Comparison of ENCODE assay signal across 10 cellular contexts in the genomic region with DNA sequence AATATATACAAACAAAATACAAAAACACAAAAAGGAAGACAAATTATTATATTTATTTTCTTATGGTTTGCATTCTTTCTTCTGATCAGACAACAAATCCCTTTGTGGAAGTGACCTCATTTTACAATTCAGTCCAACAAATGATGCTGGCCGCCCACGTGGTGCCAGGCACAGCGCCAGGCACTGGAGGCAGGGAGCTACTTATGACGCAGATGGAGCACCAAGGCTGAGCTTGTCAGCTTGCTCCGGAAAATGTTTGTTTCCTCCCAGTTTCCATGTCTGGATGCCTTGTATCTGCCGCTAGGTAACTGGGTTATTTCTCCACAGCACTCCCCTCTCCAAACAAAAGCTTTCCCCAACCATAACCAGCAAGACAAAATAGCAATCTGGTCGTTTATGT. TPM values are rescaled to one million over a fixed set of nuclear protein-coding genes. Genes with fewer than 3 reads are reported as not detected.
A peak's percentile ranks its signal among the peaks of the same experiment; 100 is the strongest.
DNase-seq lines count a peak whose midpoint lies in the region; ATAC-seq and TF ChIP-seq lines count a peak whose summit lies in the region.
"Had no signal": no experiment of that assay in that cellular context is flagged by ENCODE, and none has a peak within 500 bp of the region (broad histone marks: within the 10 kb centered on the region; RNA-seq: fewer than 3 reads in every experiment).

No MANE protein-coding gene starts in this region.

- no peak for ATAC-seq in left colon
- no peak for ATAC-seq in GM18873 (IDR thresholded peaks at IDR 0.05; ENCODE audit: low FRiP score, unreplicated experiment)
- no peak for ATAC-seq in GM21723 (IDR thresholded peaks at IDR 0.05; ENCODE audit: unreplicated experiment)
- ATAC-seq: Panc1 had no signal

- peak overlapping the region; percentile 78 for H3K27ac ChIP-seq in suprapubic skin

- intact Hi-C loops in left colon (cut with DNase I, micrococcal nuclease) = no loop called here

- H3K27me3 ChIP-seq in suprapubic skin = no peaks in the 10 kb centered on the region

- no peak for TF ChIP-seq CTCF in suprapubic skin (IDR thresholded peaks at IDR 0.05)
- no peak for TF ChIP-seq CTCF in GM10248 (IDR thresholded peaks at IDR 0.05; ENCODE audit: control extremely low read depth, extremely low read depth, low read depth, missing control alignments)

- H3K4me1 ChIP-seq in suprapubic skin = no peaks in the 10 kb centered on the region

- TF ChIP-seq POLR2A in suprapubic skin (IDR thresholded peaks at IDR 0.05) = no peak

- 16% methylated on average over 7 of the region's 7 CpGs for WGBS in suprapubic skin

- H3K4me3 ChIP-seq in suprapubic skin = peak overlapping the region; percentile 12

- H3K36me3 ChIP-seq in suprapubic skin = no peaks in the 10 kb centered on the region

- H3K9me3 ChIP-seq in suprapubic skin = no peaks in the 10 kb centered on the region

- POLR2A ChIA-PET in GM10248 (lab: Yijun Ruan, JAX) = no interaction called here

- DNase-seq in NCI-H2029 treated with DMSO at 0.1 percent for 48 hours (lab: John Stamatoyannopoulos, UW) (peak; percentile 14), cerebellar nuclear complex (lab: John Stamatoyannopoulos, UW) (peak; percentile 55 to 64), left colon (peak; percentile 23 to 37), suprapubic skin (ENCODE audit: low spot score in 2 of 2) (peak; percentile 88 to 92), NCI-H1694 treated with DMSO at 0.1 percent for 48 hours (lab: John Stamatoyannopoulos, UW) (no peak), GM10248 (ENCODE audit: extremely low spot score) (no peak)

- no peak for TF ChIP-seq EP300 in suprapubic skin (IDR thresholded peaks at IDR 0.05)

- CTCF ChIA-PET in GM10248 (lab: Yijun Ruan, JAX) = interaction anchor here (1.2 to 7.1 kb wide), 3 partner anchors 22 to 56 kb away, joined by 4 to 56 read pairs (median 37); no protein-coding TSS in a partner anchor

RNA-seq across cellular contexts. Expression of a gene that starts 30.7 kb away (rescaled TPM):
- total RNA-seq in left colon (10 to 100 TPM in 1 of 2 donors, 1 to 10 TPM in 1; 8.3 to 15.2 TPM), suprapubic skin (10 to 100 TPM; 11.1 to 31.1 (median 17.1) TPM)
- total RNA-seq: epithelial cell of proximal tubule had no signal

Comparison
In these comparisons a context has a peak if more than half of its experiments do, and no peak if none do; other contexts are left out.
1. DNase-seq: peak in NCI-H2029 treated with DMSO at 0.1 percent for 48 hours (single experiment), cerebellar nuclear complex (2 of 2), left colon (2 of 2) and suprapubic skin (2 of 2); none in NCI-H1694 treated with DMSO at 0.1 percent for 48 hours (single experiment) and GM10248 (single experiment).